ENCODE assay signal across 8 cellular contexts in the genomic region with DNA sequence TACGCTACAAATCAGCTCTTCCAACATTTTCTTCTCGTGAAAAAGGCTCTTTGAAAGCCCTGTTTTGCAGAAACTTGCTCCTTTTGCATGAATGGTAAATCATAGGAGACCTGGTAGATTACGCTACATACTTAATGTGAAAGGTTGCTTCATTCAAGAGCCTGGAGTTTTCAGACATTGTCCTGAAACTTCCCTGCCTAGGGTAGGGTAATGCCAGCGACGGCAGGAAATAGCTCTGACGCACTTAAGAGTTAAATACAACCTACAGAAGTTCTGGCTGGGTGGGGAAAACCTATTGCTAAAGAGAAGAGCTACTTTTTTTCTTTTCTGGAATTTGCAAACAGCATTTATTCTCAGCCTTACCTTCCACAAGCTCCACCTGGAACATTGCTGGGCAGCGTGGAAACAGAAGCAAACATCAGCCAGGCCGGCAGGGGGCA.
A peak's percentile ranks its signal among the peaks of the same experiment; 100 is the strongest.
DNase-seq lines count a peak whose midpoint lies in the region; ATAC-seq, FAIRE-seq and TF ChIP-seq lines count a peak whose summit lies in the region.

No MANE protein-coding gene starts in this region.

- H3K27me3 ChIP-seq in cardiac muscle cell (no peaks in the 10 kb centered on the region), osteoblast (ENCODE audit: insufficient read depth, low read length) (no peaks in the 10 kb centered on the region)

- H3K36me3 ChIP-seq in cardiac muscle cell, result no peaks in the 10 kb centered on the region
- no peaks in the 10 kb centered on the region for H3K36me3 ChIP-seq in osteoblast (ENCODE audit: insufficient read depth, low read length)

- FAIRE-seq in RCC 7860 (lab: Jason Lieb, UNC), result no peak

- peak overlapping the region; percentile 95 for H2AFZ ChIP-seq in osteoblast (ENCODE audit: low read length)

- H3K27ac ChIP-seq in cardiac muscle cell (no peak overlapping the region), osteoblast (ENCODE audit: low read depth, low read length) (no peak overlapping the region)

- no peak for DNase-seq in cardiac muscle cell (ENCODE audit: low read depth in 1 of 2, low spot score in 1 of 2)
- DNase-seq in Right ventricle myocardium inferior (ENCODE audit: missing footprints), result no peak
- DNase-seq in RCC 7860 (ENCODE audit: low spot score), result peak; percentile 38
- DNase-seq in epithelial cell of proximal tubule (ENCODE audit: low read depth), result no peak
- DNase-seq in osteoblast (ENCODE audit: insufficient read length, low spot score, missing footprints), result no peak
- no peak for DNase-seq in NCI-H2029 (lab: John Stamatoyannopoulos, UW)
- no peak for DNase-seq in GM03348 (ENCODE audit: low spot score)

- intact Hi-C loops in Right ventricle myocardium inferior (cut with DNase I), result loop anchor here (1.0 kb wide), 1 partner anchor 15 kb away; no protein-coding TSS in a partner anchor

- ATAC-seq in Right ventricle myocardium inferior, result no peak
- ATAC-seq in HG02763 (IDR thresholded peaks at IDR 0.05; ENCODE audit: unreplicated experiment), result peak; percentile 83

- H3K4me1 ChIP-seq in cardiac muscle cell (ENCODE audit: low read depth), result no peaks in the 10 kb centered on the region
- H3K4me1 ChIP-seq in osteoblast (ENCODE audit: insufficient read depth, low read length), result peaks cover 4% of the 10 kb centered on the region

- H4K20me1 ChIP-seq in osteoblast (ENCODE audit: insufficient read depth, low read length), result no peaks in the 10 kb centered on the region

- H3K9me3 ChIP-seq in cardiac muscle cell (ENCODE audit: low read depth) (no peaks in the 10 kb centered on the region), osteoblast (ENCODE audit: low read depth, low read length) (no peaks in the 10 kb centered on the region)

- TF ChIP-seq CTCF in cardiac muscle cell (IDR thresholded peaks at IDR 0.05; ENCODE audit: low read depth, low read length) (peak; percentile 96), epithelial cell of proximal tubule (conservative IDR thresholded peaks at IDR 0.05; ENCODE audit: low read depth, low read length) (peak; percentile 97), osteoblast (IDR thresholded peaks at IDR 0.05; ENCODE audit: extremely low read depth, low read depth, low read length) (peak; percentile 91)

- H3K79me2 ChIP-seq in osteoblast (ENCODE audit: insufficient read depth, low read length), result no peaks in the 10 kb centered on the region

- H3K4me2 ChIP-seq in osteoblast (ENCODE audit: insufficient read depth, low read length), result peak overlapping the region; percentile 86

- H3K4me3 ChIP-seq in cardiac muscle cell (peak overlapping the region; percentile 53), epithelial cell of proximal tubule (ENCODE audit: low read depth, low read length) (peak overlapping the region; percentile 74), osteoblast (ENCODE audit: insufficient read depth, low read length) (peak overlapping the region; percentile 76)
